Comparison of ENCODE assay signal across 20 cellular contexts in genomic region chr14:38366374-38366773, GRCh38.
A peak's percentile ranks its signal among the peaks of the same experiment; 100 is the strongest.
DNase-seq lines count a peak whose midpoint lies in the region; ATAC-seq and TF ChIP-seq lines count a peak whose summit lies in the region.
"Had no signal": no experiment of that assay in that cellular context is flagged by ENCODE, and none has a peak within 500 bp of the region (broad histone marks: within the 10 kb centered on the region; RNA-seq: fewer than 3 reads in every experiment).

No MANE protein-coding gene starts in this region.

- no peak overlapping the region for H4K8ac ChIP-seq in mesendoderm (ENCODE audit: low read depth, low read length)

- no peaks in the 10 kb centered on the region for H3K27me3 ChIP-seq in mesendoderm (ENCODE audit: insufficient read depth, low read length, poor library complexity)
- H3K27me3 ChIP-seq in CD8-positive, alpha-beta memory T cell (ENCODE audit: insufficient read depth, low read length, poor library complexity, severe bottlenecking) = no peaks in the 10 kb centered on the region
- no peaks in the 10 kb centered on the region for H3K27me3 ChIP-seq in psoas muscle (ENCODE audit: insufficient read depth in 3 of 3, low read length in 2 of 3)

- TF ChIP-seq CTCF in psoas muscle (IDR thresholded peaks at IDR 0.05) = no peak

- no peak overlapping the region for H3K23ac ChIP-seq in mesendoderm (ENCODE audit: low read length)

- CTCF ChIA-PET in CD8-positive, alpha-beta memory T cell (lab: Charles Lee) = no interaction called here

- no peak overlapping the region for H3K27ac ChIP-seq in mesendoderm (ENCODE audit: low read depth, low read length)
- H3K27ac ChIP-seq in CD8-positive, alpha-beta memory T cell (ENCODE audit: low read depth, low read length) = no peak overlapping the region
- no peak overlapping the region for H3K27ac ChIP-seq in psoas muscle
- H3K27ac ChIP-seq: KMS-11 had no signal

- no peak overlapping the region for H3K56ac ChIP-seq in mesendoderm (ENCODE audit: low read length)

- no peak overlapping the region for H3K4me3 Mint-ChIP-seq in CD8-positive, alpha-beta memory T cell
- H3K4me3 Mint-ChIP-seq: CD14-positive monocyte had no signal

- no peak overlapping the region for H3K18ac ChIP-seq in mesendoderm (ENCODE audit: low read length)

- POLR2A ChIA-PET in CD8-positive, alpha-beta memory T cell (lab: Charles Lee) = no interaction called here

- H3K4me1 ChIP-seq in mesendoderm (ENCODE audit: control insufficient read depth, low read depth, low read length) = no peaks in the 10 kb centered on the region
- no peaks in the 10 kb centered on the region for H3K4me1 ChIP-seq in CD8-positive, alpha-beta memory T cell (ENCODE audit: insufficient read depth, low read length)
- peaks cover 15% of the 10 kb centered on the region for H3K4me1 ChIP-seq in psoas muscle

- H4K5ac ChIP-seq in mesendoderm (ENCODE audit: low read length) = no peak overlapping the region

- no peak overlapping the region for H3K9ac ChIP-seq in mesendoderm (ENCODE audit: low read length)
- H3K9ac ChIP-seq: KMS-11 had no signal

- DNase-seq in ELR (ENCODE audit: low read depth) (peak; percentile 35), LHCN-M2 (ENCODE audit: low read depth) (peak; percentile 40), dermis microvascular lymphatic vessel endothelial cell (ENCODE audit: low read depth in 2 of 2) (peak; percentile 10 to 85), mesendoderm (peak; percentile 20), psoas muscle (no peak), left lobe of liver (ENCODE audit: low spot score) (no peak), NCI-H2227 treated with DMSO at 0.1 percent for 48 hours (lab: John Stamatoyannopoulos, UW) (no peak)
- DNase-seq in CD8-positive, alpha-beta memory T cell = no peak
- DNase-seq: COR-L47; MM.1S; NCI-H1092 treated with DMSO at 0.1 percent for 48 hours; NCI-H146; NCI-H2081; NCI-H2171 treated with DMSO at 0.1 percent for 48 hours; NCI-H748 treated with DMSO at 0.1 percent for 48 hours; NK-92 treated with Interleukin-12 subunit alpha and Interleukin-12 subunit beta, amount 100 ng/mL, for 24 hours had no signal

- no peaks in the 10 kb centered on the region for H3K36me3 Mint-ChIP-seq in CD8-positive, alpha-beta memory T cell
- H3K36me3 Mint-ChIP-seq: CD14-positive monocyte had no signal

- H3K4me2 ChIP-seq in mesendoderm (ENCODE audit: low read length) = no peak overlapping the region
- H3K4me2 ChIP-seq: KMS-11 had no signal

- no peak overlapping the region for H2BK120ac ChIP-seq in mesendoderm (ENCODE audit: low read depth, low read length)

- no peak overlapping the region for H3K27ac Mint-ChIP-seq in CD8-positive, alpha-beta memory T cell
- H3K27ac Mint-ChIP-seq: CD14-positive monocyte had no signal

- no peak overlapping the region for H2BK5ac ChIP-seq in mesendoderm (ENCODE audit: low read length)

- H3K79me1 ChIP-seq in mesendoderm (ENCODE audit: low read length) = no peaks in the 10 kb centered on the region

- H3K4me1 Mint-ChIP-seq in CD8-positive, alpha-beta memory T cell = no peaks in the 10 kb centered on the region
- H3K4me1 Mint-ChIP-seq: CD14-positive monocyte had no signal

- intact Hi-C loops in psoas muscle (cut with DNase I) = no loop called here

- no peaks in the 10 kb centered on the region for H3K36me3 ChIP-seq in mesendoderm (ENCODE audit: control insufficient read depth, insufficient read depth, low read length)
- no peaks in the 10 kb centered on the region for H3K36me3 ChIP-seq in CD8-positive, alpha-beta memory T cell (ENCODE audit: insufficient read depth, low read length)
- no peaks in the 10 kb centered on the region for H3K36me3 ChIP-seq in psoas muscle (ENCODE audit: insufficient read depth in 1 of 2, low read depth in 1 of 2)

- H3K9me3 ChIP-seq in CD8-positive, alpha-beta memory T cell (ENCODE audit: low read length) = no peaks in the 10 kb centered on the region
- no peaks in the 10 kb centered on the region for H3K9me3 ChIP-seq in psoas muscle

- no peak overlapping the region for H3K4ac ChIP-seq in mesendoderm (ENCODE audit: low read depth, low read length)

- no peaks in the 10 kb centered on the region for H3K79me2 ChIP-seq in mesendoderm (ENCODE audit: control insufficient read depth, insufficient read depth, low read length)

- peaks cover 0 to 4% (median 0%) of the 10 kb centered on the region in 5 donors for H3K9me3 Mint-ChIP-seq in CD8-positive, alpha-beta memory T cell

- WGBS in mesendoderm (ENCODE audit: extremely low coverage, insufficient coverage, low lambda C conversion rate) = no CpG with 5 or more reads among the region's 3 CpGs
- 74 to 79% (median 76%) methylated on average over 3 of the region's 3 CpGs for WGBS in psoas muscle, 3 donors

- H3K4me3 ChIP-seq in mesendoderm (ENCODE audit: low read length) (no peak overlapping the region), psoas muscle (no peak overlapping the region)
- H3K4me3 ChIP-seq in CD8-positive, alpha-beta memory T cell (ENCODE audit: low read length) = no peak overlapping the region

- no peak for ATAC-seq in psoas muscle
- ATAC-seq in left lobe of liver = no peak
- ATAC-seq: HepG2, Right ventricle myocardium inferior had no signal

- no peak overlapping the region for H2AK5ac ChIP-seq in mesendoderm (ENCODE audit: low read length)

- H3K27me3 Mint-ChIP-seq in CD8-positive, alpha-beta memory T cell = peaks cover 0 to 1% of the 10 kb centered on the region in 2 donors

- no peak overlapping the region for H2BK15ac ChIP-seq in mesendoderm (replicated peaks; ENCODE audit: low read depth)

Comparison
In these comparisons a context has a peak if more than half of its experiments do, and no peak if none do; other contexts are left out.
1. DNase-seq: peak in ELR (single experiment), LHCN-M2 (single experiment), dermis microvascular lymphatic vessel endothelial cell (2 of 2) and mesendoderm (single experiment); none in CD8-positive, alpha-beta memory T cell (0 of 5), psoas muscle (0 of 2), left lobe of liver (single experiment) and NCI-H2227 treated with DMSO at 0.1 percent for 48 hours (single experiment).